In genomic region chr1:42506576-42506975, GRCh38 we compare ENCODE assay signal across 26 cellular contexts. TPM values are rescaled to one million over a fixed set of nuclear protein-coding genes. Genes with fewer than 3 reads are reported as not detected.
DNase-seq lines count a peak whose midpoint lies in the region; ATAC-seq and TF ChIP-seq lines count a peak whose summit lies in the region.
"Had no signal": no experiment of that assay in that cellular context is flagged by ENCODE, and none has a peak within 500 bp of the region (broad histone marks: within the 10 kb centered on the region; RNA-seq: fewer than 3 reads in every experiment).

No MANE protein-coding gene starts in this region.

- H3K27me3 Mint-ChIP-seq in endodermal cell (ENCODE audit: insufficient read depth), result peaks cover 3% of the 10 kb centered on the region
- H3K27me3 Mint-ChIP-seq: B cell; CD4-positive, alpha-beta memory T cell; CD4-positive, CD25-positive, alpha-beta regulatory T cell had no signal

- peak; percentile 0 for DNase-seq in astrocyte of the spinal cord (ENCODE audit: low read depth, low spot score)
- no peak for DNase-seq in endodermal cell
- DNase-seq in BE2C, result no peak
- DNase-seq: 8988T; AML-193; C1 segment of cervical spinal cord; CD4-positive, alpha-beta memory T cell; CD4-positive, CD25-positive, alpha-beta regulatory T cell; CD8-positive, alpha-beta memory T cell; COR-L47; DMS 273 treated with DMSO at 0.1 percent for 48 hours; DMS153; DMS53; DMS79; DND-41; EL; GDM1 had no signal

- H3K27me3 ChIP-seq in endodermal cell (ENCODE audit: control insufficient read depth, insufficient read depth, low read length, poor library complexity, severe bottlenecking), result no peaks in the 10 kb centered on the region
- no peaks in the 10 kb centered on the region for H3K27me3 ChIP-seq in BE2C
- H3K27me3 ChIP-seq: BLaER1 had no signal

- H3K4me1 ChIP-seq in HEK293 (ENCODE audit: control insufficient read depth, insufficient read depth, low read length) (no peaks in the 10 kb centered on the region), endodermal cell (ENCODE audit: control insufficient read depth, insufficient read depth, low read length) (no peaks in the 10 kb centered on the region), BE2C (no peaks in the 10 kb centered on the region)
- H3K4me1 ChIP-seq: A549, BLaER1 had no signal

- 82 to 100% methylated on average over 1 of the region's 1 CpG for WGBS in endodermal cell (ENCODE audit: insufficient coverage in 1 of 2, insufficient read length in 1 of 2), 2 experiments

- ATAC-seq in HG03521 (IDR thresholded peaks at IDR 0.05; ENCODE audit: unreplicated experiment) (no peak), HG02840 (IDR thresholded peaks at IDR 0.05; ENCODE audit: low FRiP score, unreplicated experiment) (no peak)
- ATAC-seq: A549, GM12878 had no signal

- H3K27ac ChIP-seq in HEK293 (ENCODE audit: extremely low read depth, low read depth, low read length) (no peak overlapping the region), endodermal cell (ENCODE audit: low read depth, low read length) (no peak overlapping the region)
- H3K27ac ChIP-seq: A549, BLaER1 had no signal

- CTCF ChIA-PET in HEK293 (lab: Yijun Ruan, JAX), result interaction anchor here (0.7 kb wide), 1 partner anchor 195 kb away, joined by 3 read pairs; no protein-coding TSS in a partner anchor

- peaks cover 95% of the 10 kb centered on the region for H3K9me3 Mint-ChIP-seq in endodermal cell

- H3K4me3 ChIP-seq in HEK293 (ENCODE audit: low read depth, low read length) (no peak overlapping the region), astrocyte of the spinal cord (ENCODE audit: low read depth, low read length) (no peak overlapping the region), endodermal cell (ENCODE audit: low read length) (peak overlapping the region; percentile 53), BE2C (ENCODE audit: low read depth, low read length) (no peak overlapping the region)
- H3K4me3 ChIP-seq: A549, BLaER1, GM12878 had no signal

- H3K9ac ChIP-seq in endodermal cell (ENCODE audit: extremely low read depth, low read length, poor library complexity, severe bottlenecking), result no peak overlapping the region
- H3K9ac ChIP-seq: BLaER1 had no signal

- H3K4me3 Mint-ChIP-seq in endodermal cell, result no peak overlapping the region
- H3K4me3 Mint-ChIP-seq: B cell; CD14-positive monocyte; CD4-positive, alpha-beta memory T cell; CD4-positive, CD25-positive, alpha-beta regulatory T cell; CD8-positive, alpha-beta memory T cell had no signal

- POLR2A ChIA-PET in HEK293 (lab: Yijun Ruan, JAX), result no interaction called here

- H3K36me3 ChIP-seq in HEK293 (ENCODE audit: control insufficient read depth in 2 of 2, insufficient read depth in 1 of 2, low read length in 2 of 2) (no peaks in the 10 kb centered on the region), endodermal cell (ENCODE audit: control insufficient read depth, insufficient read depth, low read length) (no peaks in the 10 kb centered on the region), BE2C (no peaks in the 10 kb centered on the region)

- no peaks in the 10 kb centered on the region for H3K4me1 Mint-ChIP-seq in endodermal cell
- H3K4me1 Mint-ChIP-seq: B cell; CD14-positive monocyte; CD4-positive, alpha-beta memory T cell; CD4-positive, CD25-positive, alpha-beta regulatory T cell; CD8-positive, alpha-beta memory T cell had no signal

- TF ChIP-seq CTCF in HEK293 (tag by site-specific recombination; IDR thresholded peaks at IDR 0.05) (no peak), astrocyte of the spinal cord (IDR thresholded peaks at IDR 0.05; ENCODE audit: low read depth, low read length) (no peak), endodermal cell (conservative IDR thresholded peaks at IDR 0.05) (no peak), BE2C (IDR thresholded peaks at IDR 0.05; ENCODE audit: low read depth, low read length) (no peak)

- no peaks in the 10 kb centered on the region for H3K9me3 ChIP-seq in HEK293 (ENCODE audit: control insufficient read depth, insufficient read depth, low read depth, low read length)
- peaks cover 91% of the 10 kb centered on the region for H3K9me3 ChIP-seq in endodermal cell (ENCODE audit: control insufficient read depth, low read length)
- H3K9me3 ChIP-seq in BE2C, result no peaks in the 10 kb centered on the region

- peaks cover 34% of the 10 kb centered on the region for H3K36me3 Mint-ChIP-seq in endodermal cell (ENCODE audit: low read depth)

- H3K27ac Mint-ChIP-seq in endodermal cell, result no peak overlapping the region
- H3K27ac Mint-ChIP-seq: B cell; CD14-positive monocyte; CD4-positive, CD25-positive, alpha-beta regulatory T cell; CD8-positive, alpha-beta memory T cell had no signal

- in situ Hi-C loops in astrocyte of the spinal cord (cut with HindIII; ENCODE audit: low sequenced_read_pairs), result no loop called here

TF ChIP-seq in HEK293, 187 proteins besides CTCF, POLR2A, EP300 and RAD21:
- TF ChIP-seq, protein P1, sequence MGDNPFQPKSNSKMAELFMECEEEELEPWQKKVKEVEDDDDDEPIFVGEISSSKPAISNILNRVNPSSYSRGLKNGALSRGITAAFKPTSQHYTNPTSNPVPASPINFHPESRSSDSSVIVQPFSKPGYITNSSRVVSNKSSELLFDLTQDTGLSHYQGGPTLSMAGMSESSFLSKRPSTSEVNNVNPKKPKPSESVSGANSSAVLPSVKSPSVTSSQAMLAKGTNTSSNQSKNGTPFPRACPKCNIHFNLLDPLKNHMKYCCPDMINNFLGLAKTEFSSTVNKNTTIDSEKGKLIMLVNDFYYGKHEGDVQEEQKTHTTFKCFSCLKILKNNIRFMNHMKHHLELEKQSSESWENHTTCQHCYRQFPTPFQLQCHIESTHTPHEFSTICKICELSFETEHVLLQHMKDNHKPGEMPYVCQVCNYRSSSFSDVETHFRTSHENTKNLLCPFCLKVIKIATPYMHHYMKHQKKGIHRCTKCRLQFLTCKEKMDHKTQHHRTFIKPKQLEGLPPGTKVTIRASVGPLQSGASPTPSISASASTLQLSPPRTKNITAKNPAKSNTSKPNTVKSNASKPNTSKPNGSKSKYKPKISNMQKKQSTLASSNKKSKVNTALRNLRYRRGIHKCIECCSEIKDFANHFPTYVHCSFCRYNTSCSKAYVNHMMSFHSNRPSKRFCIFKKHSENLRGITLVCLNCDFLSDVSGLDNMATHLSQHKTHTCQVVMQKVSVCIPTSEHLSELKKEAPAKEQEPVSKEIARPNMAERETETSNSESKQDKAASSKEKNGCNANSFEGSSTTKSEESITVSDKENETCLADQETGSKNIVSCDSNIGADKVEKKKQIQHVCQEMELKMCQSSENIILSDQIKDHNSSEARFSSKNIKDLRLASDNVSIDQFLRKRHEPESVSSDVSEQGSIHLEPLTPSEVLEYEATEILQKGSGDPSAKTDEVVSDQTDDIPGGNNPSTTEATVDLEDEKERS (tag by site-specific recombination; IDR thresholded peaks at IDR 0.05), result peak; percentile 84
- no peak for TF ChIP-seq ZNF223 (tag by site-specific recombination; IDR thresholded peaks at IDR 0.05)
- 0 out of 2 replicates have a peak, but pooled peaks have one; percentile 35 for TF ChIP-seq ZNF558 (tag by site-specific recombination; IDR thresholded peaks at IDR 0.05)
- TF ChIP-seq ZNF626 (tag by site-specific recombination; IDR thresholded peaks at IDR 0.05), result peak; percentile 89
- peak; percentile 98 for TF ChIP-seq SETDB1 (IDR thresholded peaks at IDR 0.05; ENCODE audit: insufficient read length, low read length)

RNA-seq across cellular contexts. Expression of gene CCDC30, which starts 43.5 kb away (rescaled TPM):
- total RNA-seq in endodermal cell, result 1 to 10 TPM; 4.8 to 6.4 TPM
- polyA plus RNA-seq in endodermal cell (2013, experiment 1 of 2), result 4.3 TPM
- 5.5 TPM for polyA plus RNA-seq in endodermal cell (2013, experiment 2 of 2)
- polyA plus RNA-seq in BE2C (2012; ENCODE audit: insufficient read depth, insufficient read length, low read depth), result 0.15 TPM

RNA-seq across cellular contexts. Expression of gene PPCS, which starts 50.2 kb away (rescaled TPM):
- total RNA-seq in endodermal cell, result 10 to 100 TPM; 38.7 to 48.9 TPM
- 36.5 TPM for polyA plus RNA-seq in endodermal cell (2013, experiment 1 of 2)
- polyA plus RNA-seq in endodermal cell (2013, experiment 2 of 2), result 31.5 TPM
- 34.8 TPM for polyA plus RNA-seq in BE2C (2012; ENCODE audit: insufficient read depth, insufficient read length, low read depth)

RNA-seq across cellular contexts. Expression of gene ZMYND12, which starts 50.8 kb away (rescaled TPM):
- 1 to 10 TPM in 1 of 2 donors, under 1 TPM in 1; 0.44 to 1.1 TPM for total RNA-seq in endodermal cell
- polyA plus RNA-seq in endodermal cell (2013, experiment 1 of 2), result 1.2 TPM
- polyA plus RNA-seq in endodermal cell (2013, experiment 2 of 2), result 0.79 TPM
- 0.88 TPM for polyA plus RNA-seq in BE2C (2012; ENCODE audit: insufficient read depth, insufficient read length, low read depth)
- total RNA-seq: G401 had no signal
- polyA plus RNA-seq: CD8-positive, alpha-beta memory T cell had no signal
